Comparison of ENCODE assay signal across 2 cellular contexts in genomic region chr19:4187313-4188122, GRCh38.
TF ChIP-seq lines count a peak whose summit lies in the region.

No MANE protein-coding gene starts in this region.

TF ChIP-seq in A549, 52 proteins besides CTCF, POLR2A, EP300 and RAD21:
- TF ChIP-seq E2F6 (IDR thresholded peaks at IDR 0.05; ENCODE audit: borderline replicate concordance, low read depth) (no peak), CEBPB (IDR thresholded peaks at IDR 0.05) (no peak), NFE2L2 (conservative IDR thresholded peaks at IDR 0.05; ENCODE audit: low read length) (no peak), MYC (IDR thresholded peaks at IDR 0.05; ENCODE audit: borderline replicate concordance, low read length) (no peak), ZFP36 (IDR thresholded peaks at IDR 0.05; ENCODE audit: borderline replicate concordance, partially characterized antibody) (peak; percentile 95)
TF ChIP-seq in A549: peak in this region for 1.

TF ChIP-seq in K562, 482 proteins besides CTCF, POLR2A, EP300 and RAD21:
- TF ChIP-seq ZNF395 (CRISPR knock-in tag; IDR thresholded peaks at IDR 0.05) (no peak), KDM1A (IDR thresholded peaks at IDR 0.05) (peak; percentile 26 to 30; a peak in 2 of 4 replicates), ZNF175 (CRISPR knock-in tag; IDR thresholded peaks at IDR 0.05; ENCODE audit: low read depth) (no peak), ZNF121 (CRISPR knock-in tag; conservative IDR thresholded peaks at IDR 0.05) (peak; percentile 20; the same call in 1 of the 2 replicates), ZBTB17 (CRISPR knock-in tag; IDR thresholded peaks at IDR 0.05) (no peak), ZNF586 (CRISPR knock-in tag; conservative IDR thresholded peaks at IDR 0.05) (no peak), PTBP1 (IDR thresholded peaks at IDR 0.05; ENCODE audit: low read depth, low read length) (0 out of 2 replicates have a peak, but pooled peaks have one; percentile 48), EGR1 (conservative IDR thresholded peaks at IDR 0.05) (no peak), SMARCC2 (IDR thresholded peaks at IDR 0.05; ENCODE audit: low read depth) (no peak), RBM22 (IDR thresholded peaks at IDR 0.05; ENCODE audit: low read depth, low read length, poor library complexity, severe bottlenecking) (no peak), GTF3C2 (IDR thresholded peaks at IDR 0.05; ENCODE audit: borderline replicate concordance, extremely low read depth, insufficient read length) (peak; percentile 70), ZNF140 (CRISPR knock-in tag; IDR thresholded peaks at IDR 0.05) (no peak), TAL1 (IDR thresholded peaks at IDR 0.05) (no peak), PHF21A (IDR thresholded peaks at IDR 0.05; ENCODE audit: borderline replicate concordance, low read depth) (no peak), SMARCA5 (IDR thresholded peaks at IDR 0.05) (peak; percentile 72), ZFP36 (IDR thresholded peaks at IDR 0.05; ENCODE audit: low read depth, low read length, partially characterized antibody) (peak; percentile 99), ZNF436 (CRISPR knock-in tag; IDR thresholded peaks at IDR 0.05) (peak; percentile 81), RBM25 (IDR thresholded peaks at IDR 0.05; ENCODE audit: low read depth, low read length, severe bottlenecking) (peak; percentile 85), ZFPM2 (CRISPR knock-in tag; IDR thresholded peaks at IDR 0.05) (no peak), BCOR (IDR thresholded peaks at IDR 0.05) (peak; percentile 67; the same call in 1 of the 2 replicates)
TF ChIP-seq in K562: peak in this region for 9.
